In the genomic region with DNA sequence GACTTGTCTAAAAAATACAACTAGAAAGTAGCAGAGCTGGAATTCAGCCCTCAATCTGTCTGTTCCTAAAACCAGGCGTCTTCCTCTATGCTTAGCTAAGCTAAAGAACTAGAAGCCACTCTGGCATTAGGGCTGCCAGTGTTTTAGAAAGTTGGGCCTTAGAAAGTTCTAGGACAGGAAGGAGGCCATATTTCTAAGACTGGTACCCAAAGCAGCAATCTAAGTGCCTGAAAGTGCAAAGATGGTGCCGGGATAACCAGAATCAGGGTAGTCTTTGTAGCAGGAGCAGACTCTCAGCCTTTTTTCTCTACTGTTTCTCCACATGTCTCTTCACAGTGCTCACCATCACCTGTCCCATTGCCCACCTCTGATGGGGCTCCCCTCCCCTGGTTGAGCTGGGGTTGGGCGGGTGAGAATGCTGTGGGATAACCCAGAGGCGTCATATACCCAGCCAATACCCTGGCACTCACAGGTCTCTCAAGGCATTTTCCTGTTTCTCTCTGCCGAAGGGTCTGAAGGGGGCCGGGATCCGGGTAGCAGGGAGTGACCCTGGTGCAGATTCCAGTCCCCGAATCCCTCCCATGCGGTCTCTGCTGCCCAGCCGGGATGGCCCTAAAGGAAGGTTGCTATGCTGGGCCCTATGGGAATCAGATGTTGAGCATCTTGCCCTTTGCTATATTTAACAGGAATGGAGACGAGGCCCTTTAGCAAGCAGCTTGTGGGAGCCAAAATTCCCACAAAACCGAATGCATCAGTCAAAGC, we compare ENCODE assay signal across 9 cellular contexts. TPM values are rescaled to one million over a fixed set of nuclear protein-coding genes. Genes with fewer than 3 reads are reported as not detected.
A peak's percentile ranks its signal among the peaks of the same experiment; 100 is the strongest.
DNase-seq lines count a peak whose midpoint lies in the region; ATAC-seq and TF ChIP-seq lines count a peak whose summit lies in the region.
"Had no signal": no experiment of that assay in that cellular context is flagged by ENCODE, and none has a peak within 500 bp of the region (broad histone marks: within the 10 kb centered on the region; RNA-seq: fewer than 3 reads in every experiment).

No MANE protein-coding gene starts in this region.

- ATAC-seq in gastroesophageal sphincter (no peak), GM21423 (IDR thresholded peaks at IDR 0.05; ENCODE audit: unreplicated experiment) (no peak), GM21723 (IDR thresholded peaks at IDR 0.05; ENCODE audit: unreplicated experiment) (no peak)
- ATAC-seq in stimulated activated naive CD8-positive, alpha-beta T cell treated with anti-CD3 and anti-CD28 coated beads, Interleukin-15, Interleukin-2, amounts not matched to agents 100 U/mL and 50 U/mL, for 24 hours, result no peak

- TF ChIP-seq CTCF in GM20000 (IDR thresholded peaks at IDR 0.05; ENCODE audit: extremely low read depth, missing control alignments) (no peak), gastroesophageal sphincter (IDR thresholded peaks at IDR 0.05) (no peak)

- no peaks in the 10 kb centered on the region for H3K36me3 ChIP-seq in gastroesophageal sphincter
- H3K36me3 ChIP-seq: SJCRH30 had no signal

- H3K4me1 ChIP-seq in gastroesophageal sphincter, result peaks cover 0 to 56% (median 13%) of the 10 kb centered on the region in 3 donors

- peak; percentile 40 for DNase-seq in GM20000 (ENCODE audit: low spot score)
- DNase-seq in RPMI8226, result peak; percentile 32
- DNase-seq in stimulated activated naive CD8-positive, alpha-beta T cell treated with anti-CD3 and anti-CD28 coated beads, Interleukin-15, Interleukin-2, amounts not matched to agents 100 U/mL and 50 U/mL, for 24 hours, result peak; percentile 38
- no peak for DNase-seq in H4 (ENCODE audit: low spot score)

- no peak overlapping the region for H3K4me3 ChIP-seq in gastroesophageal sphincter
- H3K4me3 ChIP-seq: SJCRH30 had no signal

- no peak for TF ChIP-seq EP300 in gastroesophageal sphincter (IDR thresholded peaks at IDR 0.05)

- WGBS in gastroesophageal sphincter (ENCODE audit: low coverage in 1 of 2), 2 donors, result 59 to 80% methylated on average over 1 to 4 of the region's 12 CpGs

- no peak for TF ChIP-seq POLR2A in gastroesophageal sphincter (IDR thresholded peaks at IDR 0.05)

- no peaks in the 10 kb centered on the region for H3K9me3 ChIP-seq in gastroesophageal sphincter
- H3K9me3 ChIP-seq: SJCRH30 had no signal

- peak overlapping the region in 3 of 4 donors; percentile 29 to 89 (median 78) for H3K27ac ChIP-seq in gastroesophageal sphincter

- no peaks in the 10 kb centered on the region for H3K27me3 ChIP-seq in gastroesophageal sphincter
- H3K27me3 ChIP-seq: SJCRH30 had no signal

RNA-seq across cellular contexts. Expression of a gene that starts 1.1 kb away (rescaled TPM):
- 10 to 100 TPM; 14.5 to 20.6 (median 17.3) TPM for total RNA-seq in gastroesophageal sphincter
- not detected in 2 replicates for total RNA-seq in H4 (2014; rRNA removed; shearing (Covaris generic))
- total RNA-seq: osteocyte had no signal

Comparison
In these comparisons a context has a peak if more than half of its experiments do, and no peak if none do; other contexts are left out.
1. RNA of a gene that starts 1.1 kb away (total RNA-seq): 14.5 to 20.6 TPM in gastroesophageal sphincter; not detected in H4; every median in the first group is over 10 times any median in the second.